1 cellular context compared by ENCODE assay signal in genomic region chr19:41912899-41913475, GRCh38.
TF ChIP-seq lines count a peak whose summit lies in the region.

No MANE protein-coding gene starts in this region.

TF ChIP-seq in H1, 55 proteins besides CTCF, POLR2A, EP300 and RAD21:
- TF ChIP-seq SIN3A (conservative IDR thresholded peaks at IDR 0.05 in 1 of 2, IDR thresholded peaks at IDR 0.05 in 1 of 2; ENCODE audit: low read depth in 1 of 2, low read length in 2 of 2) (no peak), CTBP2 (IDR thresholded peaks at IDR 0.05; ENCODE audit: borderline replicate concordance, insufficient read depth, insufficient read length, low read length) (peak; percentile 70), EGR1 (IDR thresholded peaks at IDR 0.05; ENCODE audit: borderline replicate concordance, low read depth, low read length) (peak; percentile 64; the same call in 1 of the 2 replicates)
